In the genomic region with DNA sequence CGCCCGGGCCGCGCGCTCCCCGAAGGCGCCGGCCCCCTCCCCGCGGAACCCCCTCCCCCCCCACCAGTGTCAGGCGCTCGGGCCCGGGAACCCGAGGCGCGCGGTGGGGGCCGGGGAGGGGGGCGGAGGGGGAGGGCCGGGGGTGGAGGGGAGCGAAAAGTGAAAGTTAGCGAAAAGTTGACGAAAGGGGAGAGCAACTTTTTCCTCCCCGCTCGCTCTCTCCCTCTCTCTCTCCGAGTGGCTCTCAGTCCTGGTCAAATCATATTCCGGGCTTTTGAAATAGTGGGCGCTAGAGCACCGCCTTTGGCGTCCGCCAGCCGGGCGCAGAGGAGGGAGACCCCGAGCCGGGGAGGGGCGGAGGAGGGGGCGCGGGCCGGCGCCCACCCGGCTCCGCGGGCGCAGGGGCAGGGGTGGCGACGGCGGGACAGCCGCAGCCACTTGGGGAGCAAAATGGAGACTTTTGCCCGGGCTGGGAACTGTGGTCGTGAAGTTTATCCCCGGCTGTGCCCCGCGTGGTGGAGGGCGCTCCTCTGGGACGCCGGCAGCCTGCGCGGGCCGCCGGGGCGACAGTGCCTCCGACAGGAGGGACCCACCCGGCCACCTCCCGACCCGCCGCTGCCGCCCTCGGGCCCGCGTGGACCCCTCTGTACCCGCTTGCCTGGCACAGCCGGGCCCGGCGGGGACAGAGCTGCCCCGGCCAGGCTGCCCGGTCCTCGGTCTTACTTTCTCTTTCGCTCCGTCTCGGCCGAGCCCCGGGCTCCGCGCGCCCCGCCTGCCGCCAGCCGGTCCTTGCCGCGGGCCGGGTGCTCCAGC, we compare ENCODE assay signal across 9 cellular contexts. TPM values are rescaled to one million over a fixed set of nuclear protein-coding genes. Genes with fewer than 3 reads are reported as not detected.
DNase-seq lines count a peak whose midpoint lies in the region; ATAC-seq lines count a peak whose summit lies in the region.
"Had no signal": no experiment of that assay in that cellular context is flagged by ENCODE, and none has a peak within 500 bp of the region (broad histone marks: within the 10 kb centered on the region; RNA-seq: fewer than 3 reads in every experiment).

No MANE protein-coding gene starts in this region.

- H3K36me3 Mint-ChIP-seq in stimulated activated effector memory CD8-positive, alpha-beta T cell treated with anti-CD3 and anti-CD28 coated beads, Interleukin-12 subunit alpha, Interleukin-12 subunit beta, amount 100 ng/mL, for 72 hours, result no peaks in the 10 kb centered on the region

- H3K27ac Mint-ChIP-seq in stimulated activated effector memory CD8-positive, alpha-beta T cell treated with anti-CD3 and anti-CD28 coated beads, Interleukin-12 subunit alpha, Interleukin-12 subunit beta, amount 100 ng/mL, for 72 hours, result no peak overlapping the region

- no peaks in the 10 kb centered on the region for H3K9me3 Mint-ChIP-seq in stimulated activated effector memory CD8-positive, alpha-beta T cell treated with anti-CD3 and anti-CD28 coated beads, Interleukin-12 subunit alpha, Interleukin-12 subunit beta, amount 100 ng/mL, for 72 hours

- ATAC-seq in stimulated activated effector memory CD8-positive, alpha-beta T cell treated with anti-CD3 and anti-CD28 coated beads, Interleukin-12 subunit alpha, Interleukin-12 subunit beta, amount 100 ng/mL, for 72 hours, result no peak
- ATAC-seq in HG03432 (IDR thresholded peaks at IDR 0.05; ENCODE audit: unreplicated experiment), result no peak
- ATAC-seq: K562 had no signal

- peak overlapping the region; percentile 56 for H3K4me3 Mint-ChIP-seq in stimulated activated effector memory CD8-positive, alpha-beta T cell treated with anti-CD3 and anti-CD28 coated beads, Interleukin-12 subunit alpha, Interleukin-12 subunit beta, amount 100 ng/mL, for 72 hours

- H3K4me1 Mint-ChIP-seq in stimulated activated effector memory CD8-positive, alpha-beta T cell treated with anti-CD3 and anti-CD28 coated beads, Interleukin-12 subunit alpha, Interleukin-12 subunit beta, amount 100 ng/mL, for 72 hours, result no peaks in the 10 kb centered on the region

- DNase-seq in COR-L47 (lab: John Stamatoyannopoulos, UW) (peak; percentile 47), M059J (ENCODE audit: low read depth) (peak; percentile 52), cerebellar cortex (ENCODE audit: low spot score) (peak; percentile 71), kidney tubule cell (ENCODE audit: low spot score) (peak; percentile 54), SHP77 (lab: John Stamatoyannopoulos, UW) (no peak)
- DNase-seq in stimulated activated effector memory CD8-positive, alpha-beta T cell treated with anti-CD3 and anti-CD28 coated beads, Interleukin-12 subunit alpha, Interleukin-12 subunit beta, amount 100 ng/mL, for 72 hours (ENCODE audit: low spot score in 2 of 2), result peak in 1 of 2 donors; percentile 53
- DNase-seq in activated CD4-positive, alpha-beta T cell treated with anti-CD3 and anti-CD28 coated beads for 48 hours, result no peak

RNA-seq across cellular contexts. Expression of a gene that starts 0.7 kb away (rescaled TPM):
- total RNA-seq in M059J (2014; rRNA removed; shearing (Covaris generic)), result not detected in 2 replicates

RNA-seq across cellular contexts. Expression of a gene that starts 48.4 kb away (rescaled TPM):
- not detected in 2 replicates for total RNA-seq in M059J (2014; rRNA removed; shearing (Covaris generic))
- total RNA-seq: K562 had no signal

Comparison
In these comparisons a context has a peak if more than half of its experiments do, and no peak if none do; other contexts are left out.
1. DNase-seq: peak in COR-L47 (single experiment), M059J (single experiment), cerebellar cortex (single experiment) and kidney tubule cell (single experiment); none in SHP77 (0 of 2) and activated CD4-positive, alpha-beta T cell treated with anti-CD3 and anti-CD28 coated beads for 48 hours (single experiment).